In the genomic region with DNA sequence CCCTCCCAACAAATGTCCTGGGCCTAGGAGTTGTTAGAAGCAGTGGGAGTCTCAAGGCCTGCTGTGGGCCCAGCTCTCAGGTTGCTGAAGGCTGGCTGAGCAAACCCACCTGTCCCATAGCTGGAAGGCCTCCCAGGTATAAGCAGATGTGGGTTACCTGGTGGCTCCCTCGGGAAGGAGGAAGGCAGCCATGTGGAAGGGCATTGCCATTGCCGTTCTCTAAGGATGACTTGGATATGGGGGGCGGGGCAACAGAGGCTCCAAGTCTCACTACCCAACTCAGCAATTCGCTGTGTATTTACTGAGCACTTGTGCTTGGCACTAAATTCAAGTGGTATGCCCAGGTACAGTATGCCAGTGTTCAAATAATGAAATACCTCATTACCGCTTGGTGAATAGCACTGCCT, we compare ENCODE assay signal across 19 cellular contexts. TPM values are rescaled to one million over a fixed set of nuclear protein-coding genes. Genes with fewer than 3 reads are reported as not detected.
A peak's percentile ranks its signal among the peaks of the same experiment; 100 is the strongest.
DNase-seq lines count a peak whose midpoint lies in the region; ATAC-seq lines count a peak whose summit lies in the region.
"Had no signal": no experiment of that assay in that cellular context is flagged by ENCODE, and none has a peak within 500 bp of the region (broad histone marks: within the 10 kb centered on the region; RNA-seq: fewer than 3 reads in every experiment).

No MANE protein-coding gene starts in this region.

- in situ Hi-C loops in G401 (cut with HindIII; ENCODE audit: low sequenced_read_pairs) = no loop called here

- H3K27ac Mint-ChIP-seq in activated naive CD8-positive, alpha-beta T cell treated with anti-CD3 and anti-CD28 coated beads for 36 hours = no peak overlapping the region
- H3K27ac Mint-ChIP-seq: dendritic cell treated with granulocyte-macrophage colony-stimulating factor and Interleukin-4, amounts not matched to agents 40 ng/mL and 50 ng/mL, for 4 days had no signal

- no peak for ATAC-seq in GM18868 (IDR thresholded peaks at IDR 0.05; ENCODE audit: unreplicated experiment)

- no peaks in the 10 kb centered on the region for H3K27me3 Mint-ChIP-seq in activated naive CD8-positive, alpha-beta T cell treated with anti-CD3 and anti-CD28 coated beads for 36 hours
- H3K27me3 Mint-ChIP-seq: dendritic cell treated with granulocyte-macrophage colony-stimulating factor and Interleukin-4, amounts not matched to agents 40 ng/mL and 50 ng/mL, for 4 days had no signal

- DNase-seq in NCI-H2196 (lab: John Stamatoyannopoulos, UW; ENCODE audit: unreplicated experiment) (peak; percentile 33), NCI-H2196 treated with DMSO at 0.1 percent for 48 hours (lab: John Stamatoyannopoulos, UW; ENCODE audit: unreplicated experiment) (no peak), NCI-H2171 treated with DMSO at 0.1 percent for 48 hours (lab: John Stamatoyannopoulos, UW) (peak; percentile 97), iPS-NIHi11 (ENCODE audit: low spot score) (peak; percentile 47), G401 (ENCODE audit: low spot score) (no peak), SW 1271 (lab: John Stamatoyannopoulos, UW) (no peak)
- no peak for DNase-seq in activated naive CD8-positive, alpha-beta T cell treated with anti-CD3 and anti-CD28 coated beads for 36 hours
- DNase-seq: activated CD4-positive, alpha-beta T cell treated with anti-CD3 and anti-CD28 coated beads, Interleukin-2, amount 50 U/mL, for 4 hours; activated CD8-positive, alpha-beta memory T cell treated with anti-CD3 and anti-CD28 coated beads, Interleukin-2, amount 50 U/mL, for 48 hours; activated gamma-delta T cell treated with Interleukin-2 at 50 U/mL for 16 hours; amniotic stem cell; BE2C; GF-D8; KG1; NCI-H2227 treated with DMSO at 0.1 percent for 48 hours; nucleus accumbens; T-helper 2 cell had no signal

- no peaks in the 10 kb centered on the region for H3K9me3 Mint-ChIP-seq in activated naive CD8-positive, alpha-beta T cell treated with anti-CD3 and anti-CD28 coated beads for 36 hours
- H3K9me3 Mint-ChIP-seq: dendritic cell treated with granulocyte-macrophage colony-stimulating factor and Interleukin-4, amounts not matched to agents 40 ng/mL and 50 ng/mL, for 4 days had no signal

- H3K36me3 Mint-ChIP-seq in activated naive CD8-positive, alpha-beta T cell treated with anti-CD3 and anti-CD28 coated beads for 36 hours = no peaks in the 10 kb centered on the region

- no peak overlapping the region for H3K4me3 Mint-ChIP-seq in activated naive CD8-positive, alpha-beta T cell treated with anti-CD3 and anti-CD28 coated beads for 36 hours
- H3K4me3 Mint-ChIP-seq: dendritic cell treated with granulocyte-macrophage colony-stimulating factor and Interleukin-4, amounts not matched to agents 40 ng/mL and 50 ng/mL, for 4 days had no signal

- no peaks in the 10 kb centered on the region for H3K4me1 Mint-ChIP-seq in activated naive CD8-positive, alpha-beta T cell treated with anti-CD3 and anti-CD28 coated beads for 36 hours

RNA-seq across cellular contexts. Expression of gene HSPB8, which starts 23.4 kb away (rescaled TPM):
- total RNA-seq in G401 (2014; rRNA removed; shearing (Covaris generic)) = 0.80 TPM in 1 of 2 replicates, not detected in the other
- total RNA-seq in activated naive CD8-positive, alpha-beta T cell treated with anti-CD3 and anti-CD28 coated beads for 36 hours = not detected

Comparison
In these comparisons a context has a peak if more than half of its experiments do, and no peak if none do; other contexts are left out.
1. DNase-seq: peak in NCI-H2196 (single experiment), NCI-H2171 treated with DMSO at 0.1 percent for 48 hours (single experiment) and iPS-NIHi11 (single experiment); none in NCI-H2196 treated with DMSO at 0.1 percent for 48 hours (single experiment), G401 (single experiment), SW 1271 (0 of 2) and activated naive CD8-positive, alpha-beta T cell treated with anti-CD3 and anti-CD28 coated beads for 36 hours (single experiment).